Comparison of ENCODE assay signal across 17 cellular contexts in the genomic region with DNA sequence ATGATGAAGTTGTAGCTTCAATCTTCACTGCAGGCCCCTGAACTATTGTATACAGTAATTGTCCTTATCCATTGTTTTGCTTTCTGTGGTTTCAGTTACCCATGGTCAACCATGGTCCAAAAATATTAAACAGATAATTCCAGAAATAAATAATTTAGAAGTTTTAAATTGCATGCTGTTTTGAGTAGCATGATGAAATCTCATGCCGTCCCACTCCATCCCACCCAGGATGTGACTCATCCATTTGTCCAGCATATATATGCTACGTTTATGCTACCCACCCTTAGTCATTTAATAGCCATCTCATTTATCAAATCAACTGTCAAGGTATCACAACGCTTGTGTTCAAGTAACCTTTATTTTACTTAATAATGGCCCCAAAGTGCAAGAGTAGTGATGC. TPM values are rescaled to one million over a fixed set of nuclear protein-coding genes. Genes with fewer than 3 reads are reported as not detected.
DNase-seq lines count a peak whose midpoint lies in the region; ATAC-seq and TF ChIP-seq lines count a peak whose summit lies in the region.
"Had no signal": no experiment of that assay in that cellular context is flagged by ENCODE, and none has a peak within 500 bp of the region (broad histone marks: within the 10 kb centered on the region; RNA-seq: fewer than 3 reads in every experiment).

No MANE protein-coding gene starts in this region.

- no peak overlapping the region for H3K18ac ChIP-seq in trophoblast cell (ENCODE audit: low read length)

- peak overlapping the region; percentile 23 for H3K4me2 ChIP-seq in PC-3 (ENCODE audit: low read length)
- no peak overlapping the region for H3K4me2 ChIP-seq in trophoblast cell (ENCODE audit: low read length)
- H3K4me2 ChIP-seq: neural progenitor cell had no signal

- TF ChIP-seq EP300 in tibial nerve (IDR thresholded peaks at IDR 0.05) = no peak

- H4K12ac ChIP-seq in trophoblast cell (ENCODE audit: low read depth, low read length) = no peak overlapping the region

- H3K27me3 ChIP-seq in PC-3 (ENCODE audit: low read length) (no peaks in the 10 kb centered on the region), trophoblast cell (ENCODE audit: insufficient read depth, low read length) (no peaks in the 10 kb centered on the region), tibial nerve (no peaks in the 10 kb centered on the region)
- H3K27me3 ChIP-seq: esophagus muscularis mucosa, neural progenitor cell, sigmoid colon had no signal

- no peak overlapping the region for H2BK5ac ChIP-seq in trophoblast cell (ENCODE audit: low read depth, low read length, poor library complexity)

- intact Hi-C loops in PC-3 (cut with micrococcal nuclease) = no loop called here

- no peak overlapping the region for H3K4me3 ChIP-seq in PC-3 (ENCODE audit: low read length)
- no peak overlapping the region for H3K4me3 ChIP-seq in epithelial cell of esophagus (ENCODE audit: low read length)
- no peak overlapping the region for H3K4me3 ChIP-seq in skeletal muscle cell (ENCODE audit: low read depth, low read length)
- H3K4me3 ChIP-seq in trophoblast cell (ENCODE audit: low read depth, low read length) = no peak overlapping the region
- no peak overlapping the region for H3K4me3 ChIP-seq in tibial nerve
- H3K4me3 ChIP-seq: esophagus muscularis mucosa, neural progenitor cell, sigmoid colon had no signal

- no TSS peak for BruUV-seq in PC-3 (replicated peaks; lab: Mats Ljungman, UMichigan)

- CTCF ChIA-PET in PC-3 (lab: Charles Lee) = no interaction called here

- peaks cover 16% of the 10 kb centered on the region for H3K4me1 ChIP-seq in PC-3 (ENCODE audit: insufficient read depth, low read length)
- no peaks in the 10 kb centered on the region for H3K4me1 ChIP-seq in trophoblast cell (ENCODE audit: control insufficient read depth in 1 of 2, insufficient read depth in 2 of 2, low read length in 2 of 2)
- no peaks in the 10 kb centered on the region for H3K4me1 ChIP-seq in tibial nerve
- H3K4me1 ChIP-seq: esophagus muscularis mucosa, neural progenitor cell, sigmoid colon had no signal

- no peaks in the 10 kb centered on the region for H3K9me3 ChIP-seq in PC-3 (ENCODE audit: low read length)
- H3K9me3 ChIP-seq in trophoblast cell (ENCODE audit: insufficient read depth, low read depth, low read length) = no peaks in the 10 kb centered on the region
- H3K9me3 ChIP-seq in tibial nerve = no peaks in the 10 kb centered on the region
- H3K9me3 ChIP-seq: esophagus muscularis mucosa, sigmoid colon had no signal

- peak; percentile 67 for ATAC-seq in PC-3
- ATAC-seq: activated naive CD4-positive, alpha-beta T cell treated with anti-CD3 and anti-CD28 coated beads, Interleukin-2, amount 50 U/mL, for 72 hours had no signal

- H2BK120ac ChIP-seq in trophoblast cell (ENCODE audit: insufficient read depth, low read length, poor library complexity) = no peak overlapping the region

- TF ChIP-seq POLR2A in tibial nerve (IDR thresholded peaks at IDR 0.05) = no peak

- H3K36me3 ChIP-seq in PC-3 (ENCODE audit: low read depth, low read length) (no peaks in the 10 kb centered on the region), trophoblast cell (ENCODE audit: control insufficient read depth in 1 of 2, insufficient read depth in 2 of 2, low read length in 2 of 2) (no peaks in the 10 kb centered on the region), tibial nerve (no peaks in the 10 kb centered on the region)
- H3K36me3 ChIP-seq: esophagus muscularis mucosa, neural progenitor cell, sigmoid colon had no signal

- H2AK5ac ChIP-seq in trophoblast cell (ENCODE audit: low read length) = no peak overlapping the region

- no peak overlapping the region for H3K23ac ChIP-seq in trophoblast cell (ENCODE audit: low read length)

- DNase-seq in H4 (ENCODE audit: low spot score) (peak; percentile 65), PC-3 (peak; percentile 72), epithelial cell of esophagus (ENCODE audit: low read depth) (peak; percentile 76), skeletal muscle cell (ENCODE audit: low read depth) (peak; percentile 43), trophoblast cell (no peak), HK-2 (ENCODE audit: unreplicated experiment) (no peak), tibial nerve (ENCODE audit: low spot score in 2 of 2) (no peak), GM10266 (ENCODE audit: extremely low spot score) (no peak)
- DNase-seq: activated CD4-positive, CD25-positive, alpha-beta regulatory T cell; activated CD8-positive, alpha-beta memory T cell treated with anti-CD3 and anti-CD28 coated beads, Interleukin-2, amount 50 U/mL, for 48 hours; CD4-positive, alpha-beta memory T cell; GF-D8; sigmoid colon; stimulated activated naive CD4-positive, alpha-beta T cell treated with Interleukin-2 at 50 U/mL for 16 hours had no signal

- H4K20me1 ChIP-seq in PC-3 (ENCODE audit: low read length) = no peaks in the 10 kb centered on the region

- no peak overlapping the region for H3K4ac ChIP-seq in trophoblast cell (ENCODE audit: low read depth, low read length)

- H3K9ac ChIP-seq in PC-3 (ENCODE audit: low read length) (no peak overlapping the region), trophoblast cell (ENCODE audit: low read length) (no peak overlapping the region)
- H3K9ac ChIP-seq: neural progenitor cell had no signal

- H3K14ac ChIP-seq in trophoblast cell (ENCODE audit: low read length) = no peak overlapping the region

- no peaks in the 10 kb centered on the region for H3K79me2 ChIP-seq in PC-3 (ENCODE audit: low read length)
- H3K79me2 ChIP-seq in trophoblast cell (ENCODE audit: control insufficient read depth, insufficient read depth, low read length, poor library complexity) = no peaks in the 10 kb centered on the region

- WGBS in trophoblast cell (ENCODE audit: extremely low coverage, insufficient coverage, insufficient read length) = no CpG with 5 or more reads among the region's 3 CpGs
- WGBS in tibial nerve, 2 donors = 67 to 79% methylated on average over 3 of the region's 3 CpGs

- H4K8ac ChIP-seq in trophoblast cell (ENCODE audit: low read depth, low read length) = no peak overlapping the region

- POLR2A ChIA-PET in PC-3 (lab: Charles Lee; ENCODE audit: unreplicated experiment) = no interaction called here

- TF ChIP-seq CTCF in PC-3 (conservative IDR thresholded peaks at IDR 0.05; ENCODE audit: low read depth, low read length) (no peak), epithelial cell of esophagus (IDR thresholded peaks at IDR 0.05; ENCODE audit: insufficient read depth, low read depth, low read length, missing control alignments) (no peak), tibial nerve (IDR thresholded peaks at IDR 0.05) (no peak), GM10266 (IDR thresholded peaks at IDR 0.05; ENCODE audit: control insufficient read depth, insufficient read depth, low read depth, missing control alignments) (no peak)

- no peaks in the 10 kb centered on the region for H3K79me1 ChIP-seq in trophoblast cell (ENCODE audit: low read length)

- H3F3A ChIP-seq in PC-3 (ENCODE audit: low read length, unreplicated experiment) = no peaks in the 10 kb centered on the region

- H4K91ac ChIP-seq in trophoblast cell (ENCODE audit: low read depth, low read length) = no peak overlapping the region

- H2AFZ ChIP-seq in PC-3 (ENCODE audit: low read length) = no peak overlapping the region
- no peak overlapping the region for H2AFZ ChIP-seq in trophoblast cell (ENCODE audit: insufficient read depth, low read length, poor library complexity)
- H2AFZ ChIP-seq: neural progenitor cell had no signal

- H2BK12ac ChIP-seq in trophoblast cell (ENCODE audit: low read length) = no peak overlapping the region

- H3K27ac ChIP-seq in PC-3 (ENCODE audit: low read length) (peak overlapping the region; percentile 56), trophoblast cell (ENCODE audit: low read depth, low read length) (no peak overlapping the region), tibial nerve (no peak overlapping the region)
- H3K27ac ChIP-seq: esophagus muscularis mucosa, neural progenitor cell, sigmoid colon had no signal

- no peaks in the 10 kb centered on the region for H3K9me2 ChIP-seq in PC-3 (replicated peaks; ENCODE audit: low read length)

RNA-seq across cellular contexts. Expression of a gene that starts 34.5 kb away (rescaled TPM):
- not detected in 2 replicates for total RNA-seq in H4 (2014; rRNA removed; shearing (Covaris generic))
- not detected in 2 replicates for total RNA-seq in PC-3 (2014; rRNA removed)
- polyA plus RNA-seq in trophoblast cell (2013) = 0.01 TPM in 1 of 2 replicates, not detected in the other
- total RNA-seq in tibial nerve = not detected
- total RNA-seq: activated naive CD4-positive, alpha-beta T cell treated with anti-CD3 and anti-CD28 coated beads, Interleukin-2, amount 50 U/mL, for 72 hours; CD4-positive, alpha-beta memory T cell; esophagus muscularis mucosa; sigmoid colon had no signal
- polyA plus RNA-seq: CD4-positive, alpha-beta memory T cell had no signal

Comparison
In these comparisons a context has a peak if more than half of its experiments do, and no peak if none do; other contexts are left out.
1. DNase-seq: peak in H4 (single experiment), PC-3 (single experiment), epithelial cell of esophagus (single experiment) and skeletal muscle cell (single experiment); none in trophoblast cell (0 of 2), HK-2 (single experiment), tibial nerve (0 of 2) and GM10266 (single experiment).